Comparison of ENCODE assay signal across 1 cellular context in the genomic region with DNA sequence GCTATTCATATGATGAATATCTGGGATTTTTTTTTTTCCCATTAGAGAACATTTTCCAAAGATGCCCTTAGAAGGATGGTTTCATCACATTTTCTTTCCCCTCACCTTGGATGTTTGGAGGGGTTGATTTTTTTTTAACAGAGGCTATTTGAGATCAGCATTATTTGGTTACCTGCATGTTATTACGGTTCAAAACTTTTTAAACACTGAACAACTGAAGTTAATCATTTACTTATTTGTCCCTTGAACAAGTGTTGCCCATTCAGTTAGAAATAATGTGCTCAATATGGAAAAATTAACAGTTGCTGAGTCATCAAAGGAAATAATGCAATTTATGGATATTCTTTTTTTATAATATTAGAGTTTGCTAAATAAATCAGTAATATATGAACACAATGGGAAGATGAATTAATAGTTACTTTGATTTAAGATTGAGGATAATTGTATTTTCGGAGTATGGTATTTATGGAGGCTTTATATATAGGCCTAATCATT.
TF ChIP-seq lines count a peak whose summit lies in the region.

No MANE protein-coding gene starts in this region.

TF ChIP-seq in A549, 52 proteins besides CTCF, POLR2A, EP300 and RAD21 (continued from another document):
- TF ChIP-seq RNF2 (IDR thresholded peaks at IDR 0.05; ENCODE audit: borderline replicate concordance, low read depth), result no peak
- TF ChIP-seq SREBF2 (IDR thresholded peaks at IDR 0.05), result no peak
- no peak; the same call in 1 of the 2 replicates for TF ChIP-seq GATA3 (IDR thresholded peaks at IDR 0.05; ENCODE audit: borderline replicate concordance)
- no peak for TF ChIP-seq CBX8 (IDR thresholded peaks at IDR 0.05)
- no peak for TF ChIP-seq KDM1A (IDR thresholded peaks at IDR 0.05; ENCODE audit: low read depth)
- TF ChIP-seq ZNF302 (CRISPR knock-in tag; IDR thresholded peaks at IDR 0.05), result no peak
- no peak for TF ChIP-seq TFCP2L1 (CRISPR knock-in tag; IDR thresholded peaks at IDR 0.05)
- TF ChIP-seq HDAC2 (IDR thresholded peaks at IDR 0.05), result no peak
- TF ChIP-seq PHF8 (IDR thresholded peaks at IDR 0.05; ENCODE audit: borderline replicate concordance, low read depth), result no peak
- no peak for TF ChIP-seq HEYL (CRISPR knock-in tag; IDR thresholded peaks at IDR 0.05)
- TF ChIP-seq JUN (IDR thresholded peaks at IDR 0.05), result peak; percentile 29 to 40; a peak in 3 of 5 replicates
- no peak for TF ChIP-seq RCOR1 (IDR thresholded peaks at IDR 0.05; ENCODE audit: low read depth, low read length)
- TF ChIP-seq, protein P1, sequence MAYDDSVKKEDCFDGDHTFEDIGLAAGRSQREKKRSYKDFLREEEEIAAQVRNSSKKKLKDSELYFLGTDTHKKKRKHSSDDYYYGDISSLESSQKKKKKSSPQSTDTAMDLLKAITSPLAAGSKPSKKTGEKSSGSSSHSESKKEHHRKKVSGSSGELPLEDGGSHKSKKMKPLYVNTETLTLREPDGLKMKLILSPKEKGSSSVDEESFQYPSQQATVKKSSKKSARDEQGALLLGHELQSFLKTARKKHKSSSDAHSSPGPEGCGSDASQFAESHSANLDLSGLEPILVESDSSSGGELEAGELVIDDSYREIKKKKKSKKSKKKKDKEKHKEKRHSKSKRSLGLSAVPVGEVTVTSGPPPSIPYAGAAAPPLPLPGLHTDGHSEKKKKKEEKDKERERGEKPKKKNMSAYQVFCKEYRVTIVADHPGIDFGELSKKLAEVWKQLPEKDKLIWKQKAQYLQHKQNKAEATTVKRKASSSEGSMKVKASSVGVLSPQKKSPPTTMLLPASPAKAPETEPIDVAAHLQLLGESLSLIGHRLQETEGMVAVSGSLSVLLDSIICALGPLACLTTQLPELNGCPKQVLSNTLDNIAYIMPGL (CRISPR knock-in tag; IDR thresholded peaks at IDR 0.05; ENCODE audit: borderline replicate concordance), result no peak
- TF ChIP-seq NFE2L2 (conservative IDR thresholded peaks at IDR 0.05; ENCODE audit: low read length), result peak; percentile 48; the same call in 1 of the 2 replicates
- TF ChIP-seq MYC (IDR thresholded peaks at IDR 0.05; ENCODE audit: borderline replicate concordance, low read length), result no peak
- TF ChIP-seq ZSCAN20 (CRISPR knock-in tag; IDR thresholded peaks at IDR 0.05), result no peak
- TF ChIP-seq FOXS1 (CRISPR knock-in tag; IDR thresholded peaks at IDR 0.05), result peak; percentile 29; the same call in 1 of the 2 replicates
- no peak for TF ChIP-seq CHD4 (IDR thresholded peaks at IDR 0.05; ENCODE audit: borderline replicate concordance)
- TF ChIP-seq POLR2AphosphoS2 (conservative IDR thresholded peaks at IDR 0.05; ENCODE audit: low read length), result no peak
- TF ChIP-seq HOXA7 (CRISPR knock-in tag; IDR thresholded peaks at IDR 0.05), result peak; percentile 52; the same call in 1 of the 2 replicates
- TF ChIP-seq FOSB (CRISPR knock-in tag; IDR thresholded peaks at IDR 0.05), result peak; percentile 67; the same call in 1 of the 2 replicates
- no peak; the same call in 2 of the 3 replicates for TF ChIP-seq SMC3 (IDR thresholded peaks at IDR 0.05)
- TF ChIP-seq NR3C1 (IDR thresholded peaks at IDR 0.05), result no peak
- no peak for TF ChIP-seq ZC3H11A (IDR thresholded peaks at IDR 0.05)
- TF ChIP-seq RFX5 (IDR thresholded peaks at IDR 0.05), result 0 out of 2 replicates have a peak, but pooled peaks have one; percentile 20
- no peak for TF ChIP-seq USF2 (IDR thresholded peaks at IDR 0.05)
